14 cellular contexts compared by ENCODE assay signal in genomic region chr2:212124597-212124996, GRCh38.
DNase-seq lines count a peak whose midpoint lies in the region; ATAC-seq and TF ChIP-seq lines count a peak whose summit lies in the region.
"Had no signal": no experiment of that assay in that cellular context is flagged by ENCODE, and none has a peak within 500 bp of the region (broad histone marks: within the 10 kb centered on the region; RNA-seq: fewer than 3 reads in every experiment).

No MANE protein-coding gene starts in this region.

- H3K4me1 ChIP-seq in cardiac muscle cell (ENCODE audit: low read depth) (peaks cover 9% of the 10 kb centered on the region), right atrium auricular region (no peaks in the 10 kb centered on the region), ascending aorta (no peaks in the 10 kb centered on the region)

- TF ChIP-seq CTCF in cardiac muscle cell (IDR thresholded peaks at IDR 0.05; ENCODE audit: low read depth, low read length) (no peak), right atrium auricular region (IDR thresholded peaks at IDR 0.05) (no peak), WTC11 (IDR thresholded peaks at IDR 0.05) (no peak), ascending aorta (IDR thresholded peaks at IDR 0.05) (no peak)

- no peaks in the 10 kb centered on the region for H3K36me3 ChIP-seq in cardiac muscle cell
- no peaks in the 10 kb centered on the region for H3K36me3 ChIP-seq in right atrium auricular region
- H3K36me3 ChIP-seq in ascending aorta, result no peaks in the 10 kb centered on the region
- H3K36me3 ChIP-seq: ovary had no signal

- CTCF ChIA-PET in WTC11 (lab: Charles Lee), result no interaction called here

- peaks cover 4% of the 10 kb centered on the region; the same call in 1 of the 2 replicates for H3K9me3 Mint-ChIP-seq in WTC11
- H3K9me3 Mint-ChIP-seq: T-helper 1 cell treated with Interleukin-12 subunit alpha and Interleukin-12 subunit beta and Interleukin-4 antibody, amounts not matched to agents 30 μg/mL and 1 μg/mL, for 36 hours had no signal

- H3K4me3 ChIP-seq in cardiac muscle cell, result no peak overlapping the region
- peak overlapping the region in 1 of 2 donors; percentile 2 for H3K4me3 ChIP-seq in right atrium auricular region
- H3K4me3 ChIP-seq in ascending aorta, result no peak overlapping the region
- H3K4me3 ChIP-seq: ovary had no signal

- H3K27ac ChIP-seq in cardiac muscle cell, result no peak overlapping the region
- no peak overlapping the region for H3K27ac ChIP-seq in right atrium auricular region
- H3K27ac ChIP-seq in ascending aorta, result no peak overlapping the region
- H3K27ac ChIP-seq: ovary had no signal

- POLR2A ChIA-PET in WTC11 (lab: Charles Lee), result no interaction called here

- H3K36me3 Mint-ChIP-seq in WTC11, result no peaks in the 10 kb centered on the region

- no peak overlapping the region for H3K4me3 Mint-ChIP-seq in WTC11
- H3K4me3 Mint-ChIP-seq: activated T-cell treated with anti-CD3 and anti-CD28 coated beads, Interleukin-2, amount 50 U/mL, for 72 hours; T-helper 1 cell treated with Interleukin-12 subunit alpha and Interleukin-12 subunit beta and Interleukin-4 antibody, amounts not matched to agents 30 μg/mL and 1 μg/mL, for 36 hours had no signal

- no peaks in the 10 kb centered on the region for H3K27me3 ChIP-seq in cardiac muscle cell
- no peaks in the 10 kb centered on the region for H3K27me3 ChIP-seq in right atrium auricular region
- H3K27me3 ChIP-seq in ascending aorta, result no peaks in the 10 kb centered on the region
- H3K27me3 ChIP-seq: ovary had no signal

- peak; percentile 15 to 73 for DNase-seq in cardiac muscle cell (ENCODE audit: low read depth in 1 of 2, low spot score in 1 of 2)
- DNase-seq in right atrium auricular region (ENCODE audit: low spot score), result no peak
- no peak for DNase-seq in WTC11 (ENCODE audit: low spot score)
- DNase-seq in iris pigment epithelial cell (ENCODE audit: low read depth), result peak; percentile 10
- no peak for DNase-seq in ascending aorta (ENCODE audit: low spot score in 2 of 2)
- DNase-seq in activated CD8-positive, alpha-beta memory T cell treated with anti-CD3 and anti-CD28 coated beads, Interleukin-2, amount 50 U/mL, for 48 hours, result no peak
- no peak for DNase-seq in effector CD4-positive, alpha-beta T cell
- DNase-seq: activated CD4-positive, alpha-beta T cell treated with anti-CD3 and anti-CD28 coated beads for 48 hours; activated T-cell treated with anti-CD3 and anti-CD28 coated beads, Interleukin-2, amount 50 U/mL, for 72 hours; amniotic stem cell; NCI-H446; ovary had no signal

- H3K27ac Mint-ChIP-seq in WTC11, result no peak overlapping the region
- H3K27ac Mint-ChIP-seq: activated T-cell treated with anti-CD3 and anti-CD28 coated beads, Interleukin-2, amount 50 U/mL, for 72 hours; T-helper 1 cell treated with Interleukin-12 subunit alpha and Interleukin-12 subunit beta and Interleukin-4 antibody, amounts not matched to agents 30 μg/mL and 1 μg/mL, for 36 hours had no signal

- H3K9me3 ChIP-seq in cardiac muscle cell (ENCODE audit: low read depth) (no peaks in the 10 kb centered on the region), right atrium auricular region (no peaks in the 10 kb centered on the region), ascending aorta (no peaks in the 10 kb centered on the region)
- H3K9me3 ChIP-seq: ovary had no signal

- no peaks in the 10 kb centered on the region for H3K27me3 Mint-ChIP-seq in WTC11 (ENCODE audit: low read depth)

- peak; percentile 26 for ATAC-seq in WTC11
- no peak for ATAC-seq in HG02610 (IDR thresholded peaks at IDR 0.05; ENCODE audit: unreplicated experiment)
- ATAC-seq: activated T-cell treated with anti-CD3 and anti-CD28 coated beads, Interleukin-2, amount 50 U/mL, for 72 hours had no signal

- intact Hi-C loops in ascending aorta (cut with DNase I), result no loop called here

- H3K4me1 Mint-ChIP-seq in WTC11, result peaks cover under 1% of the 10 kb centered on the region

TF ChIP-seq in WTC11, 78 proteins besides CTCF, POLR2A, EP300 and RAD21:
- no peak for TF ChIP-seq IRF1 (CRISPR knock-in tag; IDR thresholded peaks at IDR 0.05)
- no peak for TF ChIP-seq E2F1 (CRISPR knock-in tag; IDR thresholded peaks at IDR 0.05)
TF ChIP-seq in WTC11: peak in this region for 0.

Comparison
In these comparisons a context has a peak if more than half of its experiments do, and no peak if none do; other contexts are left out.
1. DNase-seq: peak in cardiac muscle cell (2 of 2) and iris pigment epithelial cell (single experiment); none in right atrium auricular region (single experiment), WTC11 (single experiment), ascending aorta (0 of 2), activated CD8-positive, alpha-beta memory T cell treated with anti-CD3 and anti-CD28 coated beads, Interleukin-2, amount 50 U/mL, for 48 hours (single experiment) and effector CD4-positive, alpha-beta T cell (single experiment).